Comparison of ENCODE assay signal across 19 cellular contexts in genomic region chr1:26574018-26574417, GRCh38.
"Had no signal": no experiment of that assay in that cellular context is flagged by ENCODE, and none has a peak within 500 bp of the region (broad histone marks: within the 10 kb centered on the region; RNA-seq: fewer than 3 reads in every experiment).

No MANE protein-coding gene starts in this region.

- H3K9me3 Mint-ChIP-seq: activated CD4-positive, alpha-beta T cell treated with anti-CD3 and anti-CD28 coated beads, Interleukin-2, amount 10 ng/mL, durations not matched to agents 7 days and 5 days; dendritic cell treated with granulocyte-macrophage colony-stimulating factor and Interleukin-4, amounts not matched to agents 40 ng/mL and 50 ng/mL, for 4 days; immature natural killer cell; nephron had no signal

- H3K27ac Mint-ChIP-seq: activated CD4-positive, alpha-beta T cell treated with anti-CD3 and anti-CD28 coated beads, Interleukin-2, amount 10 ng/mL, durations not matched to agents 7 days and 5 days; dendritic cell treated with granulocyte-macrophage colony-stimulating factor and Interleukin-4, amounts not matched to agents 40 ng/mL and 50 ng/mL, for 4 days; nephron; progenitor cell of endocrine pancreas had no signal

- ATAC-seq: activated CD4-positive, CD25-positive, alpha-beta regulatory T cell treated with anti-CD3 and anti-CD28 coated beads, Interleukin-2, amount 50 U/mL, for 24 hours had no signal

- H3K4me3 ChIP-seq: adrenal gland, esophagus squamous epithelium, heart right ventricle, lung, stomach had no signal

- H3K4me3 Mint-ChIP-seq: activated CD4-positive, alpha-beta T cell treated with anti-CD3 and anti-CD28 coated beads, Interleukin-2, amount 10 ng/mL, durations not matched to agents 7 days and 5 days; dendritic cell treated with granulocyte-macrophage colony-stimulating factor and Interleukin-4, amounts not matched to agents 40 ng/mL and 50 ng/mL, for 4 days; immature natural killer cell; nephron had no signal

- H3K27me3 ChIP-seq: adrenal gland, esophagus squamous epithelium, heart right ventricle, stomach had no signal

- H3K9me3 ChIP-seq: adrenal gland, esophagus squamous epithelium, heart right ventricle, stomach had no signal

- H3K27ac ChIP-seq: esophagus squamous epithelium, heart right ventricle, stomach had no signal

- H3K4me1 Mint-ChIP-seq: nephron had no signal

- DNase-seq: activated CD4-positive, alpha-beta T cell treated with anti-CD3 and anti-CD28 coated beads, Interleukin-2, amount 10 ng/mL, durations not matched to agents 7 days and 5 days; activated CD8-positive, alpha-beta memory T cell treated with anti-CD3 and anti-CD28 coated beads for 24 hours; activated CD8-positive, alpha-beta memory T cell treated with anti-CD3 and anti-CD28 coated beads, Interleukin-2, amount 50 U/mL, for 48 hours; activated effector memory CD4-positive, alpha-beta T cell treated with anti-CD3 and anti-CD28 coated beads, Interleukin-2, amount 50 U/mL, for 16 hours; activated naive CD4-positive, alpha-beta T cell treated with anti-CD3 and anti-CD28 coated beads, Interleukin-2, amount 50 U/mL, for 16 hours; activated T-cell treated with anti-CD3 and anti-CD28 coated beads, Interleukin-2, amount 50 U/mL, for 48 hours; effector memory CD4-positive, alpha-beta T cell; esophagus squamous epithelium; heart right ventricle; stomach; T1000; trophoblast cell had no signal

- H3K27me3 Mint-ChIP-seq: activated CD4-positive, alpha-beta T cell treated with anti-CD3 and anti-CD28 coated beads, Interleukin-2, amount 10 ng/mL, durations not matched to agents 7 days and 5 days; dendritic cell treated with granulocyte-macrophage colony-stimulating factor and Interleukin-4, amounts not matched to agents 40 ng/mL and 50 ng/mL, for 4 days; progenitor cell of endocrine pancreas had no signal
